In genomic region chr2:71619230-71619741, GRCh38 we compare ENCODE assay signal across 16 cellular contexts.
DNase-seq lines count a peak whose midpoint lies in the region; TF ChIP-seq lines count a peak whose summit lies in the region.
"Had no signal": no experiment of that assay in that cellular context is flagged by ENCODE, and none has a peak within 500 bp of the region (broad histone marks: within the 10 kb centered on the region; RNA-seq: fewer than 3 reads in every experiment).

No MANE protein-coding gene starts in this region.

- H3K27ac ChIP-seq in coronary artery = peak overlapping the region; percentile 51 to 90
- H3K27ac ChIP-seq: BLaER1 had no signal

- TF ChIP-seq CTCF in coronary artery (IDR thresholded peaks at IDR 0.05) (no peak), progenitor cell of endocrine pancreas (IDR thresholded peaks at IDR 0.05; ENCODE audit: unreplicated experiment) (no peak)

- no peak overlapping the region for H3K27ac Mint-ChIP-seq in progenitor cell of endocrine pancreas
- H3K27ac Mint-ChIP-seq: HFFc6 had no signal

- H3K36me3 Mint-ChIP-seq in progenitor cell of endocrine pancreas (ENCODE audit: insufficient read depth) = no peaks in the 10 kb centered on the region

- peaks cover 5% of the 10 kb centered on the region for H3K27me3 Mint-ChIP-seq in progenitor cell of endocrine pancreas

- H3K4me3 Mint-ChIP-seq in progenitor cell of endocrine pancreas (ENCODE audit: low read depth) = no peak overlapping the region
- H3K4me3 Mint-ChIP-seq: HFFc6 had no signal

- no peaks in the 10 kb centered on the region for H3K9me3 Mint-ChIP-seq in progenitor cell of endocrine pancreas (ENCODE audit: low read depth)
- H3K9me3 Mint-ChIP-seq: HFFc6 had no signal

- no peaks in the 10 kb centered on the region for H3K4me1 Mint-ChIP-seq in progenitor cell of endocrine pancreas (ENCODE audit: low read depth)

- no peak overlapping the region for H3K4me3 ChIP-seq in coronary artery
- H3K4me3 ChIP-seq: BLaER1, smooth muscle cell had no signal

- DNase-seq in D341Med (ENCODE audit: low spot score) (peak; percentile 30), NAMALWA (ENCODE audit: low spot score) (peak; percentile 9), coronary artery (ENCODE audit: low spot score) (peak; percentile 72), progenitor cell of endocrine pancreas (ENCODE audit: low spot score, unreplicated experiment) (peak; percentile 8), NCI-H446 treated with DMSO at 0.1 percent for 48 hours (lab: John Stamatoyannopoulos, UW) (no peak), NCI-H2029 treated with DMSO at 0.1 percent for 48 hours (lab: John Stamatoyannopoulos, UW) (no peak)
- no peak for DNase-seq in stimulated activated naive CD4-positive, alpha-beta T cell treated with Interleukin-2 at 50 U/mL for 16 hours (lab: John Stamatoyannopoulos, UW)
- DNase-seq: activated CD4-positive, alpha-beta T cell treated with anti-CD3 and anti-CD28 coated beads, Interleukin-2, amount 50 U/mL, for 1 hour; activated gamma-delta T cell treated with Interleukin-2 at 50 U/mL for 16 hours; dermis blood vessel endothelial cell; HFFc6; NCI-H1105 treated with DMSO at 0.1 percent for 48 hours; NCI-H2227 treated with DMSO at 0.1 percent for 48 hours; stimulated activated naive CD4-positive, alpha-beta T cell had no signal

Comparison
In these comparisons a context has a peak if more than half of its experiments do, and no peak if none do; other contexts are left out.
1. DNase-seq: peak in D341Med (single experiment), NAMALWA (single experiment), coronary artery (single experiment) and progenitor cell of endocrine pancreas (single experiment); none in stimulated activated naive CD4-positive, alpha-beta T cell treated with Interleukin-2 at 50 U/mL for 16 hours (single experiment), NCI-H446 treated with DMSO at 0.1 percent for 48 hours (single experiment) and NCI-H2029 treated with DMSO at 0.1 percent for 48 hours (single experiment).